Comparison of ENCODE assay signal across 10 cellular contexts in genomic region chr3:23726811-23727548, GRCh38.
DNase-seq lines count a peak whose midpoint lies in the region; ATAC-seq and TF ChIP-seq lines count a peak whose summit lies in the region.
"Had no signal": no experiment of that assay in that cellular context is flagged by ENCODE, and none has a peak within 500 bp of the region (broad histone marks: within the 10 kb centered on the region; RNA-seq: fewer than 3 reads in every experiment).

No MANE protein-coding gene starts in this region.

- CTCF ChIA-PET in SK-N-SH (lab: Yijun Ruan, JAX), result no interaction called here

- POLR2A ChIA-PET in SK-N-SH (lab: Yijun Ruan, JAX), result no interaction called here

- ATAC-seq in SK-N-SH treated with all-trans-retinoic acid at 6 μM for 48 hours, result 0 out of 3 replicates have a peak, but pooled peaks have one; percentile 45
- ATAC-seq in GM21576 (IDR thresholded peaks at IDR 0.05; ENCODE audit: unreplicated experiment), result peak; percentile 79
- ATAC-seq in HG03378 (IDR thresholded peaks at IDR 0.05; ENCODE audit: unreplicated experiment), result peak; percentile 84
- ATAC-seq in left lung, result peak; percentile 18
- no peak for ATAC-seq in HG02763 (IDR thresholded peaks at IDR 0.05; ENCODE audit: unreplicated experiment)

- 94% methylated on average over 5 of the region's 5 CpGs for WGBS in SK-N-SH (ENCODE audit: low lambda C conversion rate)

- H3K9me3 ChIP-seq in SK-N-SH (no peaks in the 10 kb centered on the region), left lung (no peaks in the 10 kb centered on the region)
- H3K9me3 ChIP-seq: right atrium auricular region had no signal

- no peak for TF ChIP-seq EP300 in SK-N-SH (IDR thresholded peaks at IDR 0.05; ENCODE audit: borderline replicate concordance in 1 of 2, low read depth in 1 of 2, low read length in 1 of 2)

- no peak overlapping the region for H3K4me3 ChIP-seq in SK-N-SH (ENCODE audit: low read depth in 2 of 2, low read length in 1 of 2)
- H3K4me3 ChIP-seq in left lung, result no peak overlapping the region
- H3K4me3 ChIP-seq: right atrium auricular region had no signal

- no peak overlapping the region for H2AFZ ChIP-seq in SK-N-SH (ENCODE audit: low read depth)

- H3F3A ChIP-seq in SK-N-SH (replicated peaks; ENCODE audit: insufficient read depth), result no peaks in the 10 kb centered on the region

- H3K27me3 ChIP-seq in SK-N-SH (ENCODE audit: insufficient read depth) (no peaks in the 10 kb centered on the region), left lung (no peaks in the 10 kb centered on the region)
- H3K27me3 ChIP-seq: right atrium auricular region had no signal

- H3K9me2 ChIP-seq in SK-N-SH, result no peaks in the 10 kb centered on the region

- H3K36me3 ChIP-seq in SK-N-SH (replicated peaks in 1 of 2; ENCODE audit: control insufficient read depth in 1 of 2, insufficient read depth in 2 of 2, low read length in 1 of 2) (no peaks in the 10 kb centered on the region), left lung (no peaks in the 10 kb centered on the region)
- H3K36me3 ChIP-seq: right atrium auricular region had no signal

- H3K4me1 ChIP-seq in SK-N-SH (ENCODE audit: control insufficient read depth in 1 of 2, insufficient read depth in 2 of 2, low read depth in 1 of 2, low read length in 1 of 2), result 0 out of 4 replicates have a peak, but pooled peaks cover 0 to 4% of the 10 kb centered on the region in 2 experiments
- peaks cover 0 to 3% of the 10 kb centered on the region in 2 donors for H3K4me1 ChIP-seq in left lung

- TF ChIP-seq CTCF in SK-N-SH (IDR thresholded peaks at IDR 0.05) (no peak), left lung (IDR thresholded peaks at IDR 0.05) (no peak)

- no peak for TF ChIP-seq RAD21 in SK-N-SH (IDR thresholded peaks at IDR 0.05; ENCODE audit: low read length)

- H3K9ac ChIP-seq in SK-N-SH, result no peak overlapping the region

- intact Hi-C loops in left lung (cut with DNase I), result no loop called here

- no peaks in the 10 kb centered on the region for H3K79me2 ChIP-seq in SK-N-SH (ENCODE audit: insufficient read depth)

- H3K27ac ChIP-seq in SK-N-SH (ENCODE audit: low read depth in 2 of 2, low read length in 1 of 2) (no peak overlapping the region), left lung (no peak overlapping the region)
- H3K27ac ChIP-seq: right atrium auricular region had no signal

- H3K4me2 ChIP-seq in SK-N-SH, result no peak overlapping the region

- DNase-seq in SK-N-SH (no peak), left lung (no peak), cortex of kidney (lab: John Stamatoyannopoulos, UW) (no peak), SW 1271 (lab: John Stamatoyannopoulos, UW) (no peak)
- DNase-seq: kidney glomerular epithelial cell had no signal

- no peaks in the 10 kb centered on the region for H4K20me1 ChIP-seq in SK-N-SH (ENCODE audit: insufficient read depth)

TF ChIP-seq in SK-N-SH treated with all-trans-retinoic acid at 6 μM for 48 hours, 23 proteins besides CTCF, POLR2A, EP300 and RAD21 (continues in another document):
- TF ChIP-seq TOX (CRISPR knock-in tag; IDR thresholded peaks at IDR 0.05; ENCODE audit: borderline replicate concordance) (no peak), PATZ1 (CRISPR knock-in tag; IDR thresholded peaks at IDR 0.05; ENCODE audit: borderline replicate concordance) (no peak), PPARA (CRISPR knock-in tag; IDR thresholded peaks at IDR 0.05; ENCODE audit: borderline replicate concordance) (no peak), TCF4 (CRISPR knock-in tag; IDR thresholded peaks at IDR 0.05; ENCODE audit: borderline replicate concordance) (no peak), RARB (CRISPR knock-in tag; IDR thresholded peaks at IDR 0.05) (no peak), ZFP3 (CRISPR knock-in tag; IDR thresholded peaks at IDR 0.05) (no peak), CSDC2 (CRISPR knock-in tag; IDR thresholded peaks at IDR 0.05) (no peak), ZNF70 (CRISPR knock-in tag; IDR thresholded peaks at IDR 0.05) (no peak), ISL1 (CRISPR knock-in tag; IDR thresholded peaks at IDR 0.05) (no peak), ZC3H10 (CRISPR knock-in tag; IDR thresholded peaks at IDR 0.05) (no peak)

TF ChIP-seq in SK-N-SH, 30 proteins besides CTCF, POLR2A, EP300 and RAD21:
- TF ChIP-seq MAX (IDR thresholded peaks at IDR 0.05; ENCODE audit: low read depth) (no peak), TAF1 (IDR thresholded peaks at IDR 0.05; ENCODE audit: borderline replicate concordance, low read depth, low read length) (no peak), RCOR1 (IDR thresholded peaks at IDR 0.05; ENCODE audit: low read length) (no peak), RXRA (IDR thresholded peaks at IDR 0.05; ENCODE audit: borderline replicate concordance, low read depth) (no peak), TEAD4 (IDR thresholded peaks at IDR 0.05; ENCODE audit: borderline replicate concordance, insufficient read depth) (no peak), FOXJ3 (CRISPR knock-in tag; IDR thresholded peaks at IDR 0.05) (no peak), ZBTB33 (IDR thresholded peaks at IDR 0.05; ENCODE audit: borderline replicate concordance, low read depth) (no peak), TCF12 (IDR thresholded peaks at IDR 0.05) (no peak), IRF3 (IDR thresholded peaks at IDR 0.05; ENCODE audit: low read depth, low read length) (no peak), USF1 (IDR thresholded peaks at IDR 0.05; ENCODE audit: borderline replicate concordance, low read depth) (no peak), SIN3A (IDR thresholded peaks at IDR 0.05; ENCODE audit: borderline replicate concordance, low read depth, low read length) (no peak), SMC3 (IDR thresholded peaks at IDR 0.05; ENCODE audit: low read depth, low read length) (no peak), RFX5 (IDR thresholded peaks at IDR 0.05; ENCODE audit: low read length) (no peak), YY1 (IDR thresholded peaks at IDR 0.05; ENCODE audit: low read depth) (no peak), MEF2A (IDR thresholded peaks at IDR 0.05; ENCODE audit: borderline replicate concordance, low read depth) (no peak), MXI1 (IDR thresholded peaks at IDR 0.05; ENCODE audit: low read depth, low read length) (no peak), NRF1 (IDR thresholded peaks at IDR 0.05; ENCODE audit: low read depth, low read length) (no peak), NFIC (IDR thresholded peaks at IDR 0.05; ENCODE audit: borderline replicate concordance) (no peak), POLR2AphosphoS5 (IDR thresholded peaks at IDR 0.05; ENCODE audit: low read depth, low read length) (no peak)
